ENCODE assay signal across 8 cellular contexts in the genomic region with DNA sequence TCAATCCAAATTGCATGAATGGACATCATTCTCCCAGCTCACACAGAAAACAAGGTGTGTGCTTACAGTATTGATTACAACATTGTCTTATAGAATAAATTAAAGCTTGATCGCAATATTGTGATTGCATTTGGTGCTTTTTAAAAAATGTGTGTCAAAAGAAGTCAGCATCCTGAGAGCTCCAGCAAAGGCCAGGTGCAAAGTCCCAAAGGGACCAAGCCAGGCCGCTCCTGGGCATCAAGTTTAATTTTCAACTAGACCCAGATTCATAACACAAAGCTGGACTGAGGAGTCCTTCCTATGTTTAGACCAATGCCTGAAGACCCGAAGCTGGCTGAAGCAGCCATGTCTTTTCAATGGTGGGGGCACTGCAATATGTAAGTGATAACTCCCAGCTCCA.
"Had no signal": no experiment of that assay in that cellular context is flagged by ENCODE, and none has a peak within 500 bp of the region (broad histone marks: within the 10 kb centered on the region; RNA-seq: fewer than 3 reads in every experiment).

No MANE protein-coding gene starts in this region.

- DNase-seq: GDM1, GF-D8 had no signal

- ATAC-seq: GM12878 had no signal

- FAIRE-seq: G401.6, GM12878, GM12891, GM12892, GM18507, GM19239 had no signal

- H3K4me3 ChIP-seq: GM12878 had no signal
